ENCODE assay signal across 1 cellular context in genomic region chr9:133609311-133610098, GRCh38.
A peak's percentile ranks its signal among the peaks of the same experiment; 100 is the strongest.
TF ChIP-seq lines count a peak whose summit lies in the region.

TSS of gene FAM163B (minus strand) at chr9:133609389. CDS start at chr9:133580223, 29,166 bp downstream.

TF ChIP-seq in HepG2, 621 proteins besides CTCF, POLR2A, EP300 and RAD21 (continued from another document and continues in another):
- TF ChIP-seq ZBTB34 (CRISPR knock-in tag; IDR thresholded peaks at IDR 0.05) (no peak), IKZF4 (CRISPR knock-in tag; IDR thresholded peaks at IDR 0.05; ENCODE audit: borderline replicate concordance, low read depth, not compliant biosample characterization) (no peak), GLI4 (CRISPR knock-in tag; IDR thresholded peaks at IDR 0.05; ENCODE audit: borderline replicate concordance) (no peak), ZNF749 (CRISPR knock-in tag; IDR thresholded peaks at IDR 0.05; ENCODE audit: borderline replicate concordance) (no peak), ZNF251 (CRISPR knock-in tag; IDR thresholded peaks at IDR 0.05) (no peak), HMGXB4 (CRISPR knock-in tag; IDR thresholded peaks at IDR 0.05; ENCODE audit: borderline replicate concordance in 1 of 2, low read depth in 1 of 2) (no peak), XRCC5 (optimal IDR thresholded peaks at IDR 0.05; ENCODE audit: low read length) (peak; percentile 36), ZNF737 (CRISPR knock-in tag; IDR thresholded peaks at IDR 0.05; ENCODE audit: borderline replicate concordance) (no peak), HNRNPLL (IDR thresholded peaks at IDR 0.05; ENCODE audit: low read depth, low read length, poor library complexity, severe bottlenecking) (no peak), RFX3 (CRISPR knock-in tag; IDR thresholded peaks at IDR 0.05) (no peak), FOSL2 (CRISPR knock-in tag; IDR thresholded peaks at IDR 0.05) (0 out of 2 replicates have a peak, but pooled peaks have one; percentile 23), ELF4 (CRISPR knock-in tag; IDR thresholded peaks at IDR 0.05; ENCODE audit: borderline replicate concordance) (no peak), ZNF674 (CRISPR knock-in tag; IDR thresholded peaks at IDR 0.05; ENCODE audit: low read depth) (no peak), AKNA (CRISPR knock-in tag; IDR thresholded peaks at IDR 0.05; ENCODE audit: borderline replicate concordance) (no peak), IRF1 (CRISPR knock-in tag; IDR thresholded peaks at IDR 0.05; ENCODE audit: low read depth) (no peak), MIER3 (CRISPR knock-in tag; IDR thresholded peaks at IDR 0.05; ENCODE audit: borderline replicate concordance) (no peak), ZNF746 (CRISPR knock-in tag; IDR thresholded peaks at IDR 0.05) (no peak), TSC22D2 (CRISPR knock-in tag; IDR thresholded peaks at IDR 0.05; ENCODE audit: borderline replicate concordance) (0 out of 2 replicates have a peak, but pooled peaks have one; percentile 35), ARHGAP35 (CRISPR knock-in tag; IDR thresholded peaks at IDR 0.05; ENCODE audit: borderline replicate concordance) (no peak; the same call in 1 of the 2 replicates), ZNF878 (CRISPR knock-in tag; IDR thresholded peaks at IDR 0.05) (0 out of 2 replicates have a peak, but pooled peaks have one; percentile 20), ZNF703 (CRISPR knock-in tag; IDR thresholded peaks at IDR 0.05; ENCODE audit: borderline replicate concordance) (no peak), ZNF562 (CRISPR knock-in tag; IDR thresholded peaks at IDR 0.05; ENCODE audit: borderline replicate concordance) (no peak), TGIF2 (CRISPR knock-in tag; IDR thresholded peaks at IDR 0.05) (peak; percentile 69; the same call in 1 of the 2 replicates), ZFX (CRISPR knock-in tag; IDR thresholded peaks at IDR 0.05; ENCODE audit: low read depth) (no peak), ZNF589 (CRISPR knock-in tag; conservative IDR thresholded peaks at IDR 0.05) (0 out of 2 replicates have a peak, but pooled peaks have one; percentile 37), CREB1 (IDR thresholded peaks at IDR 0.05) (no peak), CREB1 (CRISPR knock-in tag; IDR thresholded peaks at IDR 0.05) (no peak), ZNF720 (CRISPR knock-in tag; IDR thresholded peaks at IDR 0.05) (no peak), GTF3A (CRISPR knock-in tag; conservative IDR thresholded peaks at IDR 0.05) (no peak), MAZ (IDR thresholded peaks at IDR 0.05; ENCODE audit: borderline replicate concordance, low read depth, low read length) (no peak), MAZ (CRISPR knock-in tag; IDR thresholded peaks at IDR 0.05; ENCODE audit: low read depth) (0 out of 2 replicates have a peak, but pooled peaks have one; percentile 35), CENPX (CRISPR knock-in tag; IDR thresholded peaks at IDR 0.05) (no peak), DR1 (CRISPR knock-in tag; IDR thresholded peaks at IDR 0.05) (no peak), ARNT2 (CRISPR knock-in tag; IDR thresholded peaks at IDR 0.05; ENCODE audit: low read depth) (peak; percentile 86; the same call in 1 of the 2 replicates), PHB2 (IDR thresholded peaks at IDR 0.05; ENCODE audit: partially characterized antibody) (no peak), ZNF792 (CRISPR knock-in tag; IDR thresholded peaks at IDR 0.05) (no peak), ZNF160 (CRISPR knock-in tag; IDR thresholded peaks at IDR 0.05) (no peak), THAP8 (CRISPR knock-in tag; IDR thresholded peaks at IDR 0.05; ENCODE audit: borderline replicate concordance) (no peak)
- TF ChIP-seq, protein P1, sequence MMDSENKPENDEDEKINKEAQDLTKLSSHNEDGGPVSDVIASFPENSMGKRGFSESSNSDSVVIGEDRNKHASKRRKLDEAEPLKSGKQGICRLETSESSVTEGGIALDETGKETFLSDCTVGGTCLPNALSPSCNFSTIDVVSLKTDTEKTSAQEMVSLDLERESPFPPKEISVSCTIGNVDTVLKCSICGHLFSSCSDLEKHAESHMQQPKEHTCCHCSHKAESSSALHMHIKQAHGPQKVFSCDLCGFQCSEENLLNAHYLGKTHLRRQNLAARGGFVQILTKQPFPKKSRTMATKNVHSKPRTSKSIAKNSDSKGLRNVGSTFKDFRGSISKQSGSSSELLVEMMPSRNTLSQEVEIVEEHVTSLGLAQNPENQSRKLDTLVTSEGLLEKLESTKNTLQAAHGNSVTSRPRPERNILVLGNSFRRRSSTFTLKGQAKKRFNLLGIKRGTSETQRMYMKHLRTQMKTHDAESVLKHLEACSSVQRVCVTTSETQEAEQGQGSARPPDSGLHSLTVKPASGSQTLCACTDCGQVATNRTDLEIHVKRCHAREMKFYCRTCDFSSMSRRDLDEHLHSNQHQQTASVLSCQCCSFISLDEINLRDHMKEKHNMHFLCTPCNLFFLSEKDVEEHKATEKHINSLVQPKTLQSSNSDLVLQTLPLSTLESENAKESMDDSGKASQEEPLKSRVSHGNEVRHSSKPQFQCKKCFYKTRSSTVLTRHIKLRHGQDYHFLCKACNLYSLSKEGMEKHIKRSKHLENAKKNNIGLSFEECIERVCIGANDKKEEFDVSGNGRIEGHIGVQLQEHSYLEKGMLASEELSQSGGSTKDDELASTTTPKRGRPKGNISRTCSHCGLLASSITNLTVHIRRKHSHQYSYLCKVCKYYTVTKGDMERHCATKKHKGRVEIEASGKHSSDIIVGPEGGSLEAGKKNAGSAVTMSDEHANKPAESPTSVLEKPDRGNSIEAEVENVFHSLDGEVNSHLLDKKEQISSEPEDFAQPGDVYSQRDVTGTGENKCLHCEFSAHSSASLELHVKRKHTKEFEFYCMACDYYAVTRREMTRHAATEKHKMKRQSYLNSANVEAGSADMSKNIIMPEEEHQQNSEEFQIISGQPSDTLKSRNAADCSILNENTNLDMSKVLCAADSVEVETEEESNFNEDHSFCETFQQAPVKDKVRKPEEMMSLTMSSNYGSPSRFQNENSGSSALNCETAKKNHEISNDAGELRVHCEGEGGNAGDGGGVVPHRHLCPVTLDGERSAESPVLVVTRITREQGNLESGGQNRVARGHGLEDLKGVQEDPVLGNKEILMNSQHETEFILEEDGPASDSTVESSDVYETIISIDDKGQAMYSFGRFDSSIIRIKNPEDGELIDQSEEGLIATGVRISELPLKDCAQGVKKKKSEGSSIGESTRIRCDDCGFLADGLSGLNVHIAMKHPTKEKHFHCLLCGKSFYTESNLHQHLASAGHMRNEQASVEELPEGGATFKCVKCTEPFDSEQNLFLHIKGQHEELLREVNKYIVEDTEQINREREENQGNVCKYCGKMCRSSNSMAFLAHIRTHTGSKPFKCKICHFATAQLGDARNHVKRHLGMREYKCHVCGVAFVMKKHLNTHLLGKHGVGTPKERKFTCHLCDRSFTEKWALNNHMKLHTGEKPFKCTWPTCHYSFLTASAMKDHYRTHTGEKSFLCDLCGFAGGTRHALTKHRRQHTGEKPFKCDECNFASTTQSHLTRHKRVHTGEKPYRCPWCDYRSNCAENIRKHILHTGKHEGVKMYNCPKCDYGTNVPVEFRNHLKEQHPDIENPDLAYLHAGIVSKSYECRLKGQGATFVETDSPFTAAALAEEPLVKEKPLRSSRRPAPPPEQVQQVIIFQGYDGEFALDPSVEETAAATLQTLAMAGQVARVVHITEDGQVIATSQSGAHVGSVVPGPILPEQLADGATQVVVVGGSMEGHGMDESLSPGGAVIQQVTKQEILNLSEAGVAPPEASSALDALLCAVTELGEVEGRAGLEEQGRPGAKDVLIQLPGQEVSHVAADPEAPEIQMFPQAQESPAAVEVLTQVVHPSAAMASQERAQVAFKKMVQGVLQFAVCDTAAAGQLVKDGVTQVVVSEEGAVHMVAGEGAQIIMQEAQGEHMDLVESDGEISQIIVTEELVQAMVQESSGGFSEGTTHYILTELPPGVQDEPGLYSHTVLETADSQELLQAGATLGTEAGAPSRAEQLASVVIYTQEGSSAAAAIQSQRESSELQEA (CRISPR knock-in tag; IDR thresholded peaks at IDR 0.05; ENCODE audit: not compliant biosample characterization): no peak
- TF ChIP-seq, protein P2, sequence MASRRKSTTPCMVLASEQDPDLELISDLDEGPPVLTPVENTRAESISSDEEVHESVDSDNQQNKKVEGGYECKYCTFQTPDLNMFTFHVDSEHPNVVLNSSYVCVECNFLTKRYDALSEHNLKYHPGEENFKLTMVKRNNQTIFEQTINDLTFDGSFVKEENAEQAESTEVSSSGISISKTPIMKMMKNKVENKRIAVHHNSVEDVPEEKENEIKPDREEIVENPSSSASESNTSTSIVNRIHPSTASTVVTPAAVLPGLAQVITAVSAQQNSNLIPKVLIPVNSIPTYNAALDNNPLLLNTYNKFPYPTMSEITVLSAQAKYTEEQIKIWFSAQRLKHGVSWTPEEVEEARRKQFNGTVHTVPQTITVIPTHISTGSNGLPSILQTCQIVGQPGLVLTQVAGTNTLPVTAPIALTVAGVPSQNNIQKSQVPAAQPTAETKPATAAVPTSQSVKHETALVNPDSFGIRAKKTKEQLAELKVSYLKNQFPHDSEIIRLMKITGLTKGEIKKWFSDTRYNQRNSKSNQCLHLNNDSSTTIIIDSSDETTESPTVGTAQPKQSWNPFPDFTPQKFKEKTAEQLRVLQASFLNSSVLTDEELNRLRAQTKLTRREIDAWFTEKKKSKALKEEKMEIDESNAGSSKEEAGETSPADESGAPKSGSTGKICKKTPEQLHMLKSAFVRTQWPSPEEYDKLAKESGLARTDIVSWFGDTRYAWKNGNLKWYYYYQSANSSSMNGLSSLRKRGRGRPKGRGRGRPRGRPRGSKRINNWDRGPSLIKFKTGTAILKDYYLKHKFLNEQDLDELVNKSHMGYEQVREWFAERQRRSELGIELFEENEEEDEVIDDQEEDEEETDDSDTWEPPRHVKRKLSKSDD (CRISPR knock-in tag; IDR thresholded peaks at IDR 0.05; ENCODE audit: low read depth): no peak
